In genomic region chr17:52024296-52024870, GRCh38 we compare ENCODE assay signal across 20 cellular contexts.
A peak's percentile ranks its signal among the peaks of the same experiment; 100 is the strongest.
DNase-seq lines count a peak whose midpoint lies in the region; ATAC-seq and TF ChIP-seq lines count a peak whose summit lies in the region.
"Had no signal": no experiment of that assay in that cellular context is flagged by ENCODE, and none has a peak within 500 bp of the region (broad histone marks: within the 10 kb centered on the region; RNA-seq: fewer than 3 reads in every experiment).

No MANE protein-coding gene starts in this region.

- TF ChIP-seq EP300 in SK-N-SH (IDR thresholded peaks at IDR 0.05; ENCODE audit: borderline replicate concordance in 1 of 2, low read depth in 1 of 2, low read length in 1 of 2) = peak in 1 of 2 experiments; percentile 85; a peak in 2 of 4 replicates

- no peaks in the 10 kb centered on the region for H3K27me3 ChIP-seq in SK-N-SH (ENCODE audit: insufficient read depth)
- H3K27me3 ChIP-seq: cardiac muscle cell had no signal

- H3K27ac ChIP-seq in SK-N-SH (ENCODE audit: low read depth in 2 of 2, low read length in 1 of 2) = peak overlapping the region in 1 of 2 experiments; percentile 44; a peak in 2 of 4 replicates
- H3K27ac ChIP-seq: cardiac muscle cell had no signal

- CTCF ChIA-PET in SK-N-SH (lab: Yijun Ruan, JAX) = interaction anchor here (1.4 to 1.8 kb wide), 4 partner anchors 40 to 163 kb away, joined by 4 to 6 read pairs (median 6); no protein-coding TSS in a partner anchor

- H3K9ac ChIP-seq in SK-N-SH = no peak overlapping the region

- H3K9me2 ChIP-seq in SK-N-SH = no peaks in the 10 kb centered on the region

- no peak overlapping the region for H2AFZ ChIP-seq in SK-N-SH (ENCODE audit: low read depth)
- H2AFZ ChIP-seq: GM23338 had no signal

- no peak for TF ChIP-seq CTCF in SK-N-SH (IDR thresholded peaks at IDR 0.05)

- peak; percentile 9; the same call in 1 of the 2 replicates for TF ChIP-seq RAD21 in SK-N-SH (IDR thresholded peaks at IDR 0.05; ENCODE audit: low read length)

- POLR2A ChIA-PET in SK-N-SH (lab: Yijun Ruan, JAX) = no interaction called here

- no peaks in the 10 kb centered on the region for H3K36me3 ChIP-seq in SK-N-SH (replicated peaks in 1 of 2; ENCODE audit: control insufficient read depth in 1 of 2, insufficient read depth in 2 of 2, low read length in 1 of 2)
- H3K36me3 ChIP-seq: cardiac muscle cell had no signal

- 0 out of 2 replicates have a peak overlapping the region, but pooled peaks have one; percentile 12 for H3K4me2 ChIP-seq in SK-N-SH
- H3K4me2 ChIP-seq: GM23338 had no signal

- H4K20me1 ChIP-seq in SK-N-SH (ENCODE audit: insufficient read depth) = no peaks in the 10 kb centered on the region

- H3K4me1 ChIP-seq in SK-N-SH (ENCODE audit: control insufficient read depth in 1 of 2, insufficient read depth in 2 of 2, low read depth in 1 of 2, low read length in 1 of 2) = peaks cover 13 to 17% of the 10 kb centered on the region in 2 experiments; a peak in 3 of 4 replicates

- WGBS in SK-N-SH (ENCODE audit: low lambda C conversion rate) = 9% methylated on average over 2 of the region's 2 CpGs

- H3K4me3 ChIP-seq in SK-N-SH (ENCODE audit: low read depth in 2 of 2, low read length in 1 of 2) = no peak overlapping the region
- H3K4me3 ChIP-seq: cardiac muscle cell, GM23338 had no signal

- H3K9me3 ChIP-seq in SK-N-SH = no peaks in the 10 kb centered on the region

- DNase-seq in DMS 273 (lab: John Stamatoyannopoulos, UW; ENCODE audit: unreplicated experiment) = peak; percentile 85
- peak; percentile 86 for DNase-seq in NCI-H2029 (lab: John Stamatoyannopoulos, UW)
- peak; percentile 6 for DNase-seq in SK-N-SH
- peak; percentile 43 for DNase-seq in kidney tubule cell (ENCODE audit: low spot score)
- no peak for DNase-seq in activated T-cell treated with anti-CD3 and anti-CD28 coated beads, Interleukin-2, amount 50 U/mL, for 1 hour
- no peak for DNase-seq in OCI-M2 (lab: John Stamatoyannopoulos, UW; ENCODE audit: unreplicated experiment)
- DNase-seq: ACHN; activated CD4-positive, alpha-beta T cell treated with anti-CD3 and anti-CD28 coated beads, Interleukin-2, amount 50 U/mL, for 1 hour; activated CD8-positive, alpha-beta memory T cell treated with anti-CD3 and anti-CD28 coated beads, Interleukin-2, amount 50 U/mL, for 48 hours; activated gamma-delta T cell; CD4-positive, CD25-positive, alpha-beta regulatory T cell; KG1; left colon; NCI-H1105; NCI-H2171 treated with DMSO at 0.1 percent for 48 hours; T-cell had no signal

- no peaks in the 10 kb centered on the region for H3K79me2 ChIP-seq in SK-N-SH (ENCODE audit: insufficient read depth)

- peaks cover 13% of the 10 kb centered on the region for H3F3A ChIP-seq in SK-N-SH (replicated peaks; ENCODE audit: insufficient read depth)

- ATAC-seq in GM21717 (IDR thresholded peaks at IDR 0.05; ENCODE audit: unreplicated experiment) (no peak), HG03354 (IDR thresholded peaks at IDR 0.05; ENCODE audit: poor library complexity, severe bottlenecking, unreplicated experiment) (no peak)
- ATAC-seq: GM23338, left colon, T-cell had no signal

TF ChIP-seq in SK-N-SH, 30 proteins besides CTCF, POLR2A, EP300 and RAD21:
- no peak for TF ChIP-seq RFX5 (IDR thresholded peaks at IDR 0.05; ENCODE audit: low read length)
- peak; percentile 23; the same call in 1 of the 2 replicates for TF ChIP-seq RCOR1 (IDR thresholded peaks at IDR 0.05; ENCODE audit: low read length)
- peak; percentile 37 for TF ChIP-seq CHD2 (IDR thresholded peaks at IDR 0.05; ENCODE audit: low read length, partially characterized antibody)
- TF ChIP-seq GATA2 (CRISPR knock-in tag; IDR thresholded peaks at IDR 0.05) = peak; percentile 54
- TF ChIP-seq GABPA (IDR thresholded peaks at IDR 0.05; ENCODE audit: low read depth) = no peak
- TF ChIP-seq FOSL2 (IDR thresholded peaks at IDR 0.05; ENCODE audit: borderline replicate concordance, low read depth) = no peak
- TF ChIP-seq FOXJ3 (CRISPR knock-in tag; IDR thresholded peaks at IDR 0.05) = 0 out of 2 replicates have a peak, but pooled peaks have one; percentile 63

Comparison
In these comparisons a context has a peak if more than half of its experiments do, and no peak if none do; other contexts are left out.
1. DNase-seq: peak in DMS 273 (single experiment), NCI-H2029 (single experiment), SK-N-SH (single experiment) and kidney tubule cell (single experiment); none in activated T-cell treated with anti-CD3 and anti-CD28 coated beads, Interleukin-2, amount 50 U/mL, for 1 hour (single experiment) and OCI-M2 (single experiment).